8 cellular contexts compared by ENCODE assay signal in the genomic region with DNA sequence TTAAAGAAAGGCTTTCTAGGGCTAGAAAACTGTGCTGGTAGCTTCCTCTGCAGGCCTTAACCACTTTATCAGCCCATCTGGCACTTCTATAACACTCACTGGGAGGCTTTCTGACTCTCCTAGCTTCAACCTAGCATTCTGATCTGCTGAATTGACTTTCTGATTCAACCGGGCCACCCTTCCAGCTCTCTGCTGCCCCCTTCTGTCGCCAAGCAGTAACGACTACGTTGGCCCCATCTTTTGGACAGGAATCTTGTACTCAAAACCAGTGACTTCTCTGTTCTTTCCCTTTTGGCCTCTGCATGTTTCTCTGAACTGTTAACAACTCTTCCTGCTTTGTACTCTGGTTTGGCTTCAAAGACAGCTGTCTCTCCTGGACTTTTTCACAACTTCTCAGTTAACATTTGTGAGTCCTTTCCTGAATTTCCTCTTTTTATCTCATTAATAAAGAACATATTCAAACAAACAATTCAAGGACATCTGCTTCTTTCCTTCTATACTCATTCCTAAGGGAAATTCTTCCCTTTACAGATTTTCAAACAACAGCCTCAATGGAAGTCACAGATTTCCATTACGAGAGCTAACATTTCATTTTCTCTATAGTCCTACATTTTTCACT. TPM values are rescaled to one million over a fixed set of nuclear protein-coding genes. Genes with fewer than 3 reads are reported as not detected.
A peak's percentile ranks its signal among the peaks of the same experiment; 100 is the strongest.
DNase-seq lines count a peak whose midpoint lies in the region; ATAC-seq, FAIRE-seq and TF ChIP-seq lines count a peak whose summit lies in the region.

No MANE protein-coding gene starts in this region.

- peaks cover 24% of the 10 kb centered on the region for H3K27me3 Mint-ChIP-seq in activated T-helper 1 cell treated with anti-CD3 and anti-CD28 coated beads, Interleukin-12 subunit alpha, Interleukin-12 subunit beta, Interleukin-2, Interleukin-4 antibody, amounts not matched to agents 30 ng/mL and 10 ng/mL and 1 ng/mL, durations not matched to agents 14 hours and 24 hours and 36 hours (ENCODE audit: insufficient read depth)

- no peaks in the 10 kb centered on the region for H3K9me3 ChIP-seq in tibial artery

- intact Hi-C loops in activated T-helper 1 cell treated with anti-CD3 and anti-CD28 coated beads, Interleukin-12 subunit alpha, Interleukin-12 subunit beta, Interleukin-2, Interleukin-4 antibody, amounts not matched to agents 30 ng/mL and 10 ng/mL and 1 ng/mL, durations not matched to agents 14 hours and 24 hours and 36 hours (cut with micrococcal nuclease), result loop anchor here (1.0 to 2.0 kb wide), 4 partner anchors 43 to 317 kb away; a partner anchor contains a TSS
- intact Hi-C loops in tibial artery (cut with DNase I; ENCODE audit: low total_unique reads), result no loop called here

- FAIRE-seq in RCC 7860 (lab: Jason Lieb, UNC), result peak; percentile 63

- H3K27me3 ChIP-seq in tibial artery, result no peaks in the 10 kb centered on the region

- H3K27ac ChIP-seq in tibial artery, result no peak overlapping the region

- H3K4me1 Mint-ChIP-seq in activated T-helper 1 cell treated with anti-CD3 and anti-CD28 coated beads, Interleukin-12 subunit alpha, Interleukin-12 subunit beta, Interleukin-2, Interleukin-4 antibody, amounts not matched to agents 30 ng/mL and 10 ng/mL and 1 ng/mL, durations not matched to agents 14 hours and 24 hours and 36 hours (ENCODE audit: low read depth), result no peaks in the 10 kb centered on the region

- H3K27ac Mint-ChIP-seq in activated T-helper 1 cell treated with anti-CD3 and anti-CD28 coated beads, Interleukin-12 subunit alpha, Interleukin-12 subunit beta, Interleukin-2, Interleukin-4 antibody, amounts not matched to agents 30 ng/mL and 10 ng/mL and 1 ng/mL, durations not matched to agents 14 hours and 24 hours and 36 hours, result no peak overlapping the region

- no peaks in the 10 kb centered on the region for H3K36me3 Mint-ChIP-seq in activated T-helper 1 cell treated with anti-CD3 and anti-CD28 coated beads, Interleukin-12 subunit alpha, Interleukin-12 subunit beta, Interleukin-2, Interleukin-4 antibody, amounts not matched to agents 30 ng/mL and 10 ng/mL and 1 ng/mL, durations not matched to agents 14 hours and 24 hours and 36 hours (ENCODE audit: low read depth)

- peak; percentile 87 for ATAC-seq in GM21515 (IDR thresholded peaks at IDR 0.05; ENCODE audit: unreplicated experiment)

- DNase-seq in DMS79 treated with DMSO at 0.1 percent for 48 hours (lab: John Stamatoyannopoulos, UW) (peak; percentile 38), HuH-7.5 (ENCODE audit: low spot score) (peak; percentile 20), RCC 7860 (ENCODE audit: low spot score) (peak; percentile 57), fibroblast of the conjunctiva (ENCODE audit: low read depth) (peak; percentile 28), occipital lobe (lab: John Stamatoyannopoulos, UW) (peak; percentile 33), tibial artery (peak in 1 of 2 donors; percentile 32)
- DNase-seq in activated T-helper 1 cell treated with anti-CD3 and anti-CD28 coated beads, Interleukin-12 subunit alpha, Interleukin-12 subunit beta, Interleukin-2, Interleukin-4 antibody, amounts not matched to agents 30 ng/mL and 10 ng/mL and 1 ng/mL, durations not matched to agents 14 hours and 24 hours and 36 hours (ENCODE audit: low spot score), result peak; percentile 43

- H3K4me3 ChIP-seq in tibial artery, result no peak overlapping the region

- H3K4me1 ChIP-seq in tibial artery, result no peaks in the 10 kb centered on the region

- H3K9me3 Mint-ChIP-seq in activated T-helper 1 cell treated with anti-CD3 and anti-CD28 coated beads, Interleukin-12 subunit alpha, Interleukin-12 subunit beta, Interleukin-2, Interleukin-4 antibody, amounts not matched to agents 30 ng/mL and 10 ng/mL and 1 ng/mL, durations not matched to agents 14 hours and 24 hours and 36 hours, result no peaks in the 10 kb centered on the region

- no peak overlapping the region for H3K4me3 Mint-ChIP-seq in activated T-helper 1 cell treated with anti-CD3 and anti-CD28 coated beads, Interleukin-12 subunit alpha, Interleukin-12 subunit beta, Interleukin-2, Interleukin-4 antibody, amounts not matched to agents 30 ng/mL and 10 ng/mL and 1 ng/mL, durations not matched to agents 14 hours and 24 hours and 36 hours

- TF ChIP-seq CTCF in tibial artery (IDR thresholded peaks at IDR 0.05), result peak; percentile 62 to 76

- no peaks in the 10 kb centered on the region for H3K36me3 ChIP-seq in tibial artery

RNA-seq across cellular contexts. Expression of a gene that starts 43.9 kb away (rescaled TPM):
- 9.9 and 11.8 TPM in 2 replicates for total RNA-seq in activated T-helper 1 cell treated with anti-CD3 and anti-CD28 coated beads, Interleukin-12 subunit alpha, Interleukin-12 subunit beta, Interleukin-2, Interleukin-4 antibody, amounts not matched to agents 30 ng/mL and 10 ng/mL and 1 ng/mL, durations not matched to agents 14 hours and 24 hours and 36 hours
- 161 TPM for total RNA-seq in occipital lobe

Comparison
In these comparisons a context has a peak if more than half of its experiments do, and no peak if none do; other contexts are left out.
1. RNA of a gene that starts 43.9 kb away (total RNA-seq): 161 TPM in occipital lobe (single experiment); 9.9 to 11.8 TPM in activated T-helper 1 cell treated with anti-CD3 and anti-CD28 coated beads, Interleukin-12 subunit alpha, Interleukin-12 subunit beta, Interleukin-2, Interleukin-4 antibody, amounts not matched to agents 30 ng/mL and 10 ng/mL and 1 ng/mL, durations not matched to agents 14 hours and 24 hours and 36 hours; every median in the first group is over 10 times any median in the second.